Comparison of ENCODE assay signal across 20 cellular contexts in the genomic region with DNA sequence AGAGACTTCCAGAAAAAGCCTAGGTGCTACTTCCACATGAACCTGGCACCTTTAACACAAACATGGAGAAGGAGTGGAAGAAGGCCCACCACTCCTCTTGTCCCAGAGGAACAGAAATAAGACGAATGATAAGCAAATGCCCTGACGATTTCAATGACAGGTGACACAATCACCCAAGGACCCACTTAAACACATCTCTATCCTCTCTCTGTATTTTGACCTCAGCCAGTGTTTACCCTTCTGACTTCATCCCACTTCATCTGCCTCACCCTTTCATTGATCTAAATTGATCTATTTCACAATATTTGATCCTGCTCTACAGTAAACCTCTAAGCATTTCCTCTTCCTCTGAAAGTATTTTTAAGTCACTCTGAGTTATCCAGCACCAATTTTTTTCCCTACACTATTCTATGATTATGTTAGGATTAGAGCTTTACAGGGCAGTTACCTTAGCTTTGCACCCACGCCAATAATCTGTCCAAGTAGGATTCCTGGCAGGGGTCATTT. TPM values are rescaled to one million over a fixed set of nuclear protein-coding genes. Genes with fewer than 3 reads are reported as not detected.
DNase-seq lines count a peak whose midpoint lies in the region; ATAC-seq and TF ChIP-seq lines count a peak whose summit lies in the region.
"Had no signal": no experiment of that assay in that cellular context is flagged by ENCODE, and none has a peak within 500 bp of the region (broad histone marks: within the 10 kb centered on the region; RNA-seq: fewer than 3 reads in every experiment).

No MANE protein-coding gene starts in this region.

- no peak overlapping the region for H3K9ac ChIP-seq in HCT116 (ENCODE audit: low read length)

- H3K4me1 ChIP-seq in HCT116 (ENCODE audit: control insufficient read depth in 1 of 2, insufficient read depth in 2 of 2, low read length in 2 of 2): no peaks in the 10 kb centered on the region
- H3K4me1 ChIP-seq: BE2C had no signal

- H3K4me3 ChIP-seq in HCT116 (replicated peaks in 1 of 2; ENCODE audit: low read depth in 1 of 2, low read length in 2 of 2): no peak overlapping the region
- H3K4me3 ChIP-seq: GM12878, MG63 had no signal

- peaks cover 24 to 40% of the 10 kb centered on the region in 2 experiments for H3K36me3 ChIP-seq in HCT116 (ENCODE audit: control insufficient read depth in 1 of 2, insufficient read depth in 2 of 2, low read length in 2 of 2)

- H3K27ac ChIP-seq in HCT116 (ENCODE audit: low read depth, low read length) (no peak overlapping the region), substantia nigra (ENCODE audit: low read depth, low read length, poor library complexity, severe bottlenecking) (peak overlapping the region; percentile 6)

- no peaks in the 10 kb centered on the region for H3K9me2 ChIP-seq in HCT116 (ENCODE audit: insufficient read depth)

- no peak for DNase-seq in HCT116 (ENCODE audit: low read depth, low spot score)
- peak; percentile 21 for DNase-seq in NCI-H2029 (lab: John Stamatoyannopoulos, UW)
- no peak for DNase-seq in left lobe of liver (ENCODE audit: low spot score)
- DNase-seq in substantia nigra (lab: John Stamatoyannopoulos, UW): no peak
- no peak for DNase-seq in hepatic stellate cell (ENCODE audit: low spot score)
- no peak for DNase-seq in NCI-H2196 (lab: John Stamatoyannopoulos, UW; ENCODE audit: unreplicated experiment)
- DNase-seq: BE2C, DND-41, H7, Kasumi-1, MG63, NCI-H1417 treated with DMSO at 0.1 percent for 48 hours, NCI-H187, NCI-H2227 treated with DMSO at 0.1 percent for 48 hours, NCI-H524, NCI-H774 had no signal

- RAD21 ChIA-PET in HCT116 (lab: Charles Lee; ENCODE audit: low non-redundant PET in 1 of 2, low total read pairs in 2 of 2, uncharacterized antibody in 2 of 2, unreplicated experiment in 2 of 2): no interaction called here

- intact Hi-C loops in HCT116 (cut with micrococcal nuclease): no loop called here

- H3K4me2 ChIP-seq in HCT116 (ENCODE audit: low read length): no peak overlapping the region

- TF ChIP-seq POLR2A in HCT116 (IDR thresholded peaks at IDR 0.05; ENCODE audit: borderline replicate concordance, extremely low read depth, insufficient read depth, insufficient read length): no peak

- H3K79me2 ChIP-seq in HCT116 (ENCODE audit: insufficient read depth, low read length): peaks cover 51% of the 10 kb centered on the region

- POLR2A ChIA-PET in HCT116 (lab: Charles Lee): interaction anchor here (1.0 kb wide), 1 partner anchor 9 kb away, joined by 4 read pairs; a partner anchor contains a TSS

- no peak for TF ChIP-seq RAD21 in HCT116 (IDR thresholded peaks at IDR 0.05; ENCODE audit: low read depth)

- no peak for TF ChIP-seq CTCF in HCT116 (IDR thresholded peaks at IDR 0.05 in 2 of 3, conservative IDR thresholded peaks at IDR 0.05 in 1 of 3; ENCODE audit: borderline replicate concordance in 1 of 3, insufficient read depth in 1 of 3, low read depth in 2 of 3, low read length in 2 of 3)

- H2AFZ ChIP-seq in HCT116 (ENCODE audit: low read depth, low read length, poor library complexity, severe bottlenecking): no peak overlapping the region

- H3K27me3 ChIP-seq in HCT116 (ENCODE audit: insufficient read depth, low read length): no peaks in the 10 kb centered on the region
- H3K27me3 ChIP-seq: BE2C, MG63 had no signal

- CTCF ChIA-PET in HCT116 (lab: Charles Lee): no interaction called here

- no peaks in the 10 kb centered on the region for H4K20me1 ChIP-seq in HCT116 (ENCODE audit: insufficient read depth)

- no TSS peak for BruUV-seq in HCT116 (replicated peaks; lab: Mats Ljungman, UMichigan)

- ATAC-seq in HCT116 (no peak), left lobe of liver (peak; percentile 74), GM18511 (IDR thresholded peaks at IDR 0.05; ENCODE audit: unreplicated experiment) (no peak)
- ATAC-seq: GM12878, Panc1, SK-N-SH treated with all-trans-retinoic acid at 6 μM for 48 hours had no signal

- H3K9me3 ChIP-seq in HCT116 (ENCODE audit: control insufficient read depth in 1 of 2, insufficient read depth in 1 of 2, low read depth in 1 of 2, low read length in 2 of 2): no peaks in the 10 kb centered on the region
- H3K9me3 ChIP-seq: BE2C, MG63 had no signal

TF ChIP-seq in HCT116, 20 proteins besides CTCF, POLR2A, EP300 and RAD21:
- TF ChIP-seq YY1 (IDR thresholded peaks at IDR 0.05; ENCODE audit: extremely low read depth, insufficient replicate concordance, low read depth, low read length) (no peak), CBX3 (IDR thresholded peaks at IDR 0.05; ENCODE audit: low read depth) (no peak), SP1 (IDR thresholded peaks at IDR 0.05; ENCODE audit: low read depth) (no peak), TCF7L2 (IDR thresholded peaks at IDR 0.05; ENCODE audit: borderline replicate concordance, extremely low read depth, insufficient read depth, insufficient read length) (no peak), CEBPB (IDR thresholded peaks at IDR 0.05; ENCODE audit: low read depth) (0 out of 2 replicates have a peak, but pooled peaks have one; percentile 14), POLR2AphosphoS5 (IDR thresholded peaks at IDR 0.05; ENCODE audit: low read depth, low read length) (peak; percentile 43; the same call in 1 of the 2 replicates)
- TF ChIP-seq, protein P1, sequence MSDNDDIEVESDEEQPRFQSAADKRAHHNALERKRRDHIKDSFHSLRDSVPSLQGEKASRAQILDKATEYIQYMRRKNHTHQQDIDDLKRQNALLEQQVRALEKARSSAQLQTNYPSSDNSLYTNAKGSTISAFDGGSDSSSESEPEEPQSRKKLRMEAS (IDR thresholded peaks at IDR 0.05): no peak

RNA-seq across cellular contexts. Expression of a gene that starts 9.1 kb away (rescaled TPM):
- 135 TPM for total RNA-seq in HCT116 (2021; ENCODE audit: unreplicated experiment)
- polyA plus RNA-seq in HCT116 (2012): 211 and 224 TPM in 2 replicates
- total RNA-seq in left lobe of liver: 107 TPM
